ENCODE assay signal across 9 cellular contexts in the genomic region with DNA sequence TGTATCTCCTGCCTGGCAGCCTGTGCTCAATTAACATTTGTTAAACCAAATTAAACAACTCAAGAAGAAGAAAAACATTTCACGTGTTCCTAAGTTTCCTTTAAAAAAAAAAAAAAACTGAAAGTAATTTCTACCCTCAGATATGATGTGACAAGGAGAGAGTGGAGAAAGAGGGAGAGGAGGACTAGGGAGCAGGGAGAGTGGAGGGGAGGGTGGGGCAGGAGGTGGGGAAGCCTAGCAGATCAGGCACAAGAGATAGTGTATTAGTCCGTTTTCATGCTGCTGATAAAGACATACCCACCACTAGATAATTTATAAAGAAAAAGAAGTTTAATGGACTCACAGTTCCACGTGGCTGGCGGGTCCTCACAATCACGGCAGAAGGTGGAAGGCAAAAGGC. TPM values are rescaled to one million over a fixed set of nuclear protein-coding genes. Genes with fewer than 3 reads are reported as not detected.
"Had no signal": no experiment of that assay in that cellular context is flagged by ENCODE, and none has a peak within 500 bp of the region (broad histone marks: within the 10 kb centered on the region; RNA-seq: fewer than 3 reads in every experiment).

No MANE protein-coding gene starts in this region.

- ATAC-seq: HepG2 had no signal

- H3K27ac ChIP-seq: HL-60, KMS-11 had no signal

- FAIRE-seq: HepG2, HTR-8/SVneo had no signal

- H3K4me2 ChIP-seq: KMS-11 had no signal

- H3K27ac Mint-ChIP-seq: IgD-negative memory B cell had no signal

- H3K9ac ChIP-seq: KMS-11 had no signal

- H3K4me3 Mint-ChIP-seq: IgD-negative memory B cell had no signal

- DNase-seq: IMR-90, KBM-7, KG1 had no signal

RNA-seq across cellular contexts. Expression of a gene that starts 46.4 kb away (rescaled TPM):
- total RNA-seq: HepG2, HT1080 had no signal
- polyA plus RNA-seq: HepG2 had no signal
